ENCODE assay signal across 1 cellular context in the genomic region with DNA sequence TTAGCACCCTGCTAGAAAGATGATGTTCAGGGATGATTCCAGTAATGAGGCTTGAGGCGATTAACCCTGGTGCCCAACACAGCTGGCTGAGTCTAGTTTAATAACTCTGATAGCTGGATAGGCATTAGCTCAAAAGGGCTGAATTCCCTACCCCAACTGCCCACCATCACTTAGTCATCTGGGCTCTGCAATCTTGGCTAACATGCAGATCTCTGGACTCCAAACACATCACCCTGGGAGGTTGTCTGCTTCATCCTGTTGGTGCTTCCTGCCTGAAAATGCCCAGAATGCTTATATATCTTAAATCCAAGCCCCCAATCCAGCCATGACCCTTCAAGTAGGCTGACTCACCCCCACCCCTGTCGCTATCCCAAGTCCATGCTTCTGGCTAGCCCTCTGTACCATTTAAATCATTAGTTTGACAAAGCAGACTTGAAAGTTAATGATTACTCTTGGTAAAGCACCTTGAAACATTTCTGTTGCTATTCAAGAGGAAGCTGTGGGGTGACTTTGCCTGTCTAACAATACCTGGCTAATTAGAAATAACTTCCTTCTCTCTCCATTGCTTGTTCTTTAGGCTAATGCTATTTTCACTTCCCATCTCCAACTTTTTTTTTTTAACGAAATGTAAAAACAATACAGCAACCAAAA.
TF ChIP-seq lines count a peak whose summit lies in the region.

No MANE protein-coding gene starts in this region.

TF ChIP-seq in H1, 55 proteins besides CTCF, POLR2A, EP300 and RAD21:
- TF ChIP-seq SP2 (IDR thresholded peaks at IDR 0.05; ENCODE audit: low read length) (no peak), CREB1 (IDR thresholded peaks at IDR 0.05) (no peak), HDAC2 (IDR thresholded peaks at IDR 0.05; ENCODE audit: borderline replicate concordance in 1 of 2, low read depth in 2 of 2, low read length in 2 of 2) (no peak), SP1 (IDR thresholded peaks at IDR 0.05; ENCODE audit: low read depth, low read length) (no peak)
